13 cellular contexts compared by ENCODE assay signal in genomic region chr2:191385416-191386160, GRCh38.
A peak's percentile ranks its signal among the peaks of the same experiment; 100 is the strongest.
DNase-seq lines count a peak whose midpoint lies in the region; ATAC-seq and TF ChIP-seq lines count a peak whose summit lies in the region.
"Had no signal": no experiment of that assay in that cellular context is flagged by ENCODE, and none has a peak within 500 bp of the region (broad histone marks: within the 10 kb centered on the region; RNA-seq: fewer than 3 reads in every experiment).

No MANE protein-coding gene starts in this region.

- peak in 1 of 2 donors; percentile 22 for DNase-seq in activated naive CD4-positive, alpha-beta T cell treated with anti-CD3 and anti-CD28 coated beads, Interleukin-2, amount 50 U/mL, for 72 hours (ENCODE audit: low spot score in 2 of 2)
- DNase-seq in activated naive CD4-positive, alpha-beta T cell treated with anti-CD3 and anti-CD28 coated beads, Interleukin-2, amount 10 ng/mL, durations not matched to agents 7 days and 5 days = no peak
- DNase-seq in activated T-cell treated with anti-CD3 and anti-CD28 coated beads, Interleukin-2, amount 50 U/mL, for 72 hours = peak; percentile 8 to 9
- no peak for DNase-seq in smooth muscle cell (lab: John Stamatoyannopoulos, UW; ENCODE audit: unreplicated experiment)
- DNase-seq in DMS 273 treated with DMSO at 0.1 percent for 48 hours (lab: John Stamatoyannopoulos, UW) = no peak
- DNase-seq in GOT3 (lab: John Stamatoyannopoulos, UW) = no peak
- DNase-seq: activated CD8-positive, alpha-beta memory T cell treated with anti-CD3 and anti-CD28 coated beads, Interleukin-2, amount 50 U/mL, for 4 hours; BE2C; mucosa of descending colon; NCI-H2081 treated with DMSO at 0.1 percent for 48 hours; small intestine had no signal

- H3K36me3 ChIP-seq in smooth muscle cell (ENCODE audit: low read depth) = peaks cover 3% of the 10 kb centered on the region

- peak; percentile 73 to 90 for ATAC-seq in activated naive CD4-positive, alpha-beta T cell treated with anti-CD3 and anti-CD28 coated beads, Interleukin-2, amount 50 U/mL, for 72 hours
- peak; percentile 52 for ATAC-seq in HG02938 (IDR thresholded peaks at IDR 0.05; ENCODE audit: unreplicated experiment)
- peak; percentile 69 to 90 for ATAC-seq in activated T-cell treated with anti-CD3 and anti-CD28 coated beads, Interleukin-2, amount 50 U/mL, for 72 hours (replicated peaks in 1 of 2)
- ATAC-seq in activated CD4-positive, CD25-positive, alpha-beta regulatory T cell treated with anti-CD3 and anti-CD28 coated beads, Interleukin-2, amount 50 U/mL, for 24 hours = no peak
- ATAC-seq: mucosa of descending colon had no signal

- no peak for TF ChIP-seq CTCF in smooth muscle cell (IDR thresholded peaks at IDR 0.05; ENCODE audit: borderline replicate concordance, insufficient read depth, poor library complexity, severe bottlenecking)

- H3K4me3 ChIP-seq in smooth muscle cell = no peak overlapping the region
- H3K4me3 ChIP-seq: mucosa of descending colon had no signal

- no peak overlapping the region for H3K4me3 Mint-ChIP-seq in activated naive CD4-positive, alpha-beta T cell treated with anti-CD3 and anti-CD28 coated beads, Interleukin-2, amount 10 ng/mL, durations not matched to agents 7 days and 5 days
- no peak overlapping the region for H3K4me3 Mint-ChIP-seq in activated T-cell treated with anti-CD3 and anti-CD28 coated beads, Interleukin-2, amount 50 U/mL, for 72 hours

- H3K27ac ChIP-seq in smooth muscle cell (ENCODE audit: low read depth) = peak overlapping the region; percentile 56

- no peaks in the 10 kb centered on the region for H3K27me3 Mint-ChIP-seq in activated naive CD4-positive, alpha-beta T cell treated with anti-CD3 and anti-CD28 coated beads, Interleukin-2, amount 10 ng/mL, durations not matched to agents 7 days and 5 days
- no peaks in the 10 kb centered on the region for H3K27me3 Mint-ChIP-seq in activated T-cell treated with anti-CD3 and anti-CD28 coated beads, Interleukin-2, amount 50 U/mL, for 72 hours (ENCODE audit: low read depth)

- H3K9me3 Mint-ChIP-seq in activated naive CD4-positive, alpha-beta T cell treated with anti-CD3 and anti-CD28 coated beads, Interleukin-2, amount 50 U/mL, for 72 hours = no peaks in the 10 kb centered on the region
- H3K9me3 Mint-ChIP-seq in activated naive CD4-positive, alpha-beta T cell treated with anti-CD3 and anti-CD28 coated beads, Interleukin-2, amount 10 ng/mL, durations not matched to agents 7 days and 5 days = no peaks in the 10 kb centered on the region
- H3K9me3 Mint-ChIP-seq in activated T-cell treated with anti-CD3 and anti-CD28 coated beads, Interleukin-2, amount 50 U/mL, for 72 hours = no peaks in the 10 kb centered on the region

- H3F3A ChIP-seq in smooth muscle cell (ENCODE audit: low read depth) = no peaks in the 10 kb centered on the region

- no peak overlapping the region for H3K27ac Mint-ChIP-seq in activated naive CD4-positive, alpha-beta T cell treated with anti-CD3 and anti-CD28 coated beads, Interleukin-2, amount 50 U/mL, for 72 hours
- no peak overlapping the region for H3K27ac Mint-ChIP-seq in activated naive CD4-positive, alpha-beta T cell treated with anti-CD3 and anti-CD28 coated beads, Interleukin-2, amount 10 ng/mL, durations not matched to agents 7 days and 5 days
- no peak overlapping the region for H3K27ac Mint-ChIP-seq in activated T-cell treated with anti-CD3 and anti-CD28 coated beads, Interleukin-2, amount 50 U/mL, for 72 hours

- H3K9ac ChIP-seq in smooth muscle cell (ENCODE audit: low read depth) = no peak overlapping the region

- H3K4me1 Mint-ChIP-seq in activated naive CD4-positive, alpha-beta T cell treated with anti-CD3 and anti-CD28 coated beads, Interleukin-2, amount 10 ng/mL, durations not matched to agents 7 days and 5 days = no peaks in the 10 kb centered on the region
- peaks cover 16% of the 10 kb centered on the region for H3K4me1 Mint-ChIP-seq in activated T-cell treated with anti-CD3 and anti-CD28 coated beads, Interleukin-2, amount 50 U/mL, for 72 hours (ENCODE audit: low read depth)

- CTCF ChIA-PET in activated naive CD4-positive, alpha-beta T cell treated with anti-CD3 and anti-CD28 coated beads, Interleukin-2, amount 10 ng/mL, durations not matched to agents 7 days and 5 days (lab: Charles Lee) = interaction anchor here (0.6 to 0.8 kb wide), 2 partner anchors 19 to 50 kb away, joined by 3 read pairs; no protein-coding TSS in a partner anchor

- no peaks in the 10 kb centered on the region for H4K20me1 ChIP-seq in smooth muscle cell (ENCODE audit: low read depth)

- no peaks in the 10 kb centered on the region for H3K9me3 ChIP-seq in smooth muscle cell (replicated peaks; ENCODE audit: low read depth)
- H3K9me3 ChIP-seq: BE2C, mucosa of descending colon had no signal

- 82% methylated on average over 6 of the region's 6 CpGs for WGBS in smooth muscle cell (ENCODE audit: low lambda C conversion rate)

- H3K79me2 ChIP-seq in smooth muscle cell (ENCODE audit: low read depth) = no peaks in the 10 kb centered on the region

- no peak overlapping the region for H3K4me2 ChIP-seq in smooth muscle cell

- H3K27me3 ChIP-seq in smooth muscle cell (ENCODE audit: low read depth) = no peaks in the 10 kb centered on the region
- H3K27me3 ChIP-seq: BE2C had no signal

- H3K4me1 ChIP-seq in smooth muscle cell (ENCODE audit: low read depth) = peaks cover 4% of the 10 kb centered on the region

- no peak overlapping the region for H2AFZ ChIP-seq in smooth muscle cell (ENCODE audit: low read depth)

- H3K36me3 Mint-ChIP-seq in activated naive CD4-positive, alpha-beta T cell treated with anti-CD3 and anti-CD28 coated beads, Interleukin-2, amount 50 U/mL, for 72 hours = peaks cover 0 to 6% of the 10 kb centered on the region in 2 donors
- H3K36me3 Mint-ChIP-seq in activated naive CD4-positive, alpha-beta T cell treated with anti-CD3 and anti-CD28 coated beads, Interleukin-2, amount 10 ng/mL, durations not matched to agents 7 days and 5 days = no peaks in the 10 kb centered on the region
- H3K36me3 Mint-ChIP-seq in activated T-cell treated with anti-CD3 and anti-CD28 coated beads, Interleukin-2, amount 50 U/mL, for 72 hours (ENCODE audit: insufficient read depth in 2 of 2) = peaks cover 0 to 2% of the 10 kb centered on the region in 2 donors

Comparison
In these comparisons a context has a peak if more than half of its experiments do, and no peak if none do; other contexts are left out.
1. ATAC-seq: peak in activated naive CD4-positive, alpha-beta T cell treated with anti-CD3 and anti-CD28 coated beads, Interleukin-2, amount 50 U/mL, for 72 hours (2 of 2), HG02938 (single experiment) and activated T-cell treated with anti-CD3 and anti-CD28 coated beads, Interleukin-2, amount 50 U/mL, for 72 hours (2 of 2); none in activated CD4-positive, CD25-positive, alpha-beta regulatory T cell treated with anti-CD3 and anti-CD28 coated beads, Interleukin-2, amount 50 U/mL, for 24 hours (0 of 2).
2. DNase-seq: peak in activated T-cell treated with anti-CD3 and anti-CD28 coated beads, Interleukin-2, amount 50 U/mL, for 72 hours (2 of 2); none in activated naive CD4-positive, alpha-beta T cell treated with anti-CD3 and anti-CD28 coated beads, Interleukin-2, amount 10 ng/mL, durations not matched to agents 7 days and 5 days (single experiment), smooth muscle cell (single experiment), DMS 273 treated with DMSO at 0.1 percent for 48 hours (single experiment) and GOT3 (single experiment).